27 cellular contexts compared by ENCODE assay signal in genomic region chr10:125547010-125547650, GRCh38.
"Had no signal": no experiment of that assay in that cellular context is flagged by ENCODE, and none has a peak within 500 bp of the region (broad histone marks: within the 10 kb centered on the region; RNA-seq: fewer than 3 reads in every experiment).

No MANE protein-coding gene starts in this region.

- H3K4me1 Mint-ChIP-seq: naive B cell; stimulated activated memory B cell treated with anti-CD40 and anti-IgM and Interleukin-4, amounts not matched to agents 10 μg/mL and 1 μg/mL and 100 μg/mL, for 72 hours; stimulated activated naive CD8-positive, alpha-beta T cell treated with anti-CD3 and anti-CD28 coated beads, Interleukin-15, amount 100 ng/mL, for 72 hours had no signal

- H3K4me3 Mint-ChIP-seq: mesothelial cell of epicardium; naive B cell; natural killer cell; nephron progenitor cell; neural progenitor cell; stimulated activated memory B cell treated with anti-CD40 and anti-IgM and Interleukin-4, amounts not matched to agents 10 μg/mL and 1 μg/mL and 100 μg/mL, for 72 hours; stimulated activated naive CD8-positive, alpha-beta T cell treated with anti-CD3 and anti-CD28 coated beads, Interleukin-15, amount 100 ng/mL, for 72 hours; type B pancreatic cell had no signal

- DNase-seq: islet precursor cell; left ventricle myocardium inferior; mesendoderm; naive B cell; natural killer cell; nephron progenitor cell; occipital lobe; ovary; right lobe of liver; stimulated activated CD4-positive, alpha-beta T cell treated with anti-CD3 and anti-CD28 coated beads, Interleukin-1b, Interleukin-23, amount 100 ng/mL, for 48 hours; stimulated activated CD4-positive, alpha-beta T cell treated with anti-CD3 and anti-CD28 coated beads, Interleukin-2, amount 100 ng/mL, for 48 hours; stimulated activated CD4-positive, alpha-beta T cell treated with anti-CD3 and anti-CD28 coated beads, Interleukin-4, amount 100 ng/mL, for 4 hours; stimulated activated CD8-positive, alpha-beta memory T cell treated with anti-CD3 and anti-CD28 coated beads, Interleukin-4, amount 100 ng/mL, for 48 hours; stimulated activated naive CD4-positive, alpha-beta T cell treated with Interleukin-2 at 50 U/mL for 16 hours; stimulated activated naive CD8-positive, alpha-beta T cell treated with anti-CD3 and anti-CD28 coated beads, Interleukin-15, amount 100 ng/mL, for 72 hours; substantia nigra; uterus had no signal

- H3K36me3 ChIP-seq: left ventricle myocardium inferior, neural progenitor cell, neutrophil, ovary, right atrium auricular region, right lobe of liver, tibial nerve, uterus had no signal

- H3K9ac ChIP-seq: neural progenitor cell had no signal

- H3K4me3 ChIP-seq: left ventricle myocardium inferior, lung, neural progenitor cell, ovary, right atrium auricular region, right lobe of liver, smooth muscle cell, tibial nerve, uterus had no signal

- H3K27me3 ChIP-seq: neural progenitor cell, neutrophil, ovary, right atrium auricular region, right lobe of liver, tibial nerve, uterus had no signal

- H3K4me1 ChIP-seq: left ventricle myocardium inferior, right atrium auricular region, right lobe of liver, tibial nerve, uterus had no signal

- H3K36me3 Mint-ChIP-seq: mesothelial cell of epicardium; naive B cell; natural killer cell; neural progenitor cell; stimulated activated memory B cell treated with anti-CD40 and anti-IgM and Interleukin-4, amounts not matched to agents 10 μg/mL and 1 μg/mL and 100 μg/mL, for 72 hours; type B pancreatic cell had no signal

- H3K27ac Mint-ChIP-seq: mesothelial cell of epicardium; naive B cell; natural killer cell; nephron progenitor cell; neural progenitor cell; progenitor cell of endocrine pancreas; stimulated activated memory B cell treated with anti-CD40 and anti-IgM and Interleukin-4, amounts not matched to agents 10 μg/mL and 1 μg/mL and 100 μg/mL, for 72 hours; stimulated activated naive CD8-positive, alpha-beta T cell treated with anti-CD3 and anti-CD28 coated beads, Interleukin-15, amount 100 ng/mL, for 72 hours; type B pancreatic cell had no signal

- H3K9me3 ChIP-seq: neutrophil, right lobe of liver, uterus had no signal

- H3K27ac ChIP-seq: left ventricle myocardium inferior, neural progenitor cell, neutrophil, ovary, right atrium auricular region, right lobe of liver, tibial nerve, uterus had no signal

- H3K27me3 Mint-ChIP-seq: stimulated activated memory B cell treated with anti-CD40 and anti-IgM and Interleukin-4, amounts not matched to agents 10 μg/mL and 1 μg/mL and 100 μg/mL, for 72 hours had no signal

- H3K9me3 Mint-ChIP-seq: mesothelial cell of epicardium; natural killer cell; neural progenitor cell; stimulated activated memory B cell treated with anti-CD40 and anti-IgM and Interleukin-4, amounts not matched to agents 10 μg/mL and 1 μg/mL and 100 μg/mL, for 72 hours; stimulated activated naive CD8-positive, alpha-beta T cell treated with anti-CD3 and anti-CD28 coated beads, Interleukin-15, amount 100 ng/mL, for 72 hours; type B pancreatic cell had no signal
